Comparison of ENCODE assay signal across 1 cellular context in the genomic region with DNA sequence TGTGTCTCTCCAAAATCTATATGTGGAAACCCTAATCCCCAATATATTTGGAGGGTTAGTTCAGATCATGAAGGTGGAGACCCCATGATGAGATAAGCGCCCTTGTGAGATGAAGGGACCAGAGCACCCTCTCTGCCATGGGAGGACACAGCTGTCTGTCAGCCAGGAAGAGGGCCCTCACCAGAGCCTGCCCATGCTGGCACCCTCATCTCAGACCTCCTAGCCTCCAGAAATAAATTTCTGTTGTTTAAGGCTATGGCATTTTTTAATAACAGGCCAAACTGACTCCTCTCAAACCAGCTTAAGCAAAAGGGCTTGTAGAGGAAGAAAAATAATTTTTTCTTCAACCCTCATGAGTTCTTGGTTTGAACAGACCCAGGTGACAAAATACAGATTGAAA.
TF ChIP-seq lines count a peak whose summit lies in the region.

No MANE protein-coding gene starts in this region.

TF ChIP-seq in GM23338, 12 proteins besides CTCF, POLR2A, EP300 and RAD21:
- TF ChIP-seq ZNF114 (CRISPR knock-in tag; IDR thresholded peaks at IDR 0.05) (no peak), EZH2phosphoT487 (IDR thresholded peaks at IDR 0.05; ENCODE audit: unreplicated experiment) (no peak), POLR2AphosphoS5 (IDR thresholded peaks at IDR 0.05; ENCODE audit: low read depth) (no peak), NANOG (IDR thresholded peaks at IDR 0.05; ENCODE audit: borderline replicate concordance) (no peak), JUNB (IDR thresholded peaks at IDR 0.05; ENCODE audit: unreplicated experiment) (no peak), CREB1 (CRISPR knock-in tag; IDR thresholded peaks at IDR 0.05; ENCODE audit: low read depth) (no peak), EZH2 (IDR thresholded peaks at IDR 0.05; ENCODE audit: low read depth, unreplicated experiment) (no peak), STAT1 (IDR thresholded peaks at IDR 0.05; ENCODE audit: unreplicated experiment) (no peak), ZNF331 (CRISPR knock-in tag; IDR thresholded peaks at IDR 0.05; ENCODE audit: low read depth) (no peak)
- TF ChIP-seq, protein P1, sequence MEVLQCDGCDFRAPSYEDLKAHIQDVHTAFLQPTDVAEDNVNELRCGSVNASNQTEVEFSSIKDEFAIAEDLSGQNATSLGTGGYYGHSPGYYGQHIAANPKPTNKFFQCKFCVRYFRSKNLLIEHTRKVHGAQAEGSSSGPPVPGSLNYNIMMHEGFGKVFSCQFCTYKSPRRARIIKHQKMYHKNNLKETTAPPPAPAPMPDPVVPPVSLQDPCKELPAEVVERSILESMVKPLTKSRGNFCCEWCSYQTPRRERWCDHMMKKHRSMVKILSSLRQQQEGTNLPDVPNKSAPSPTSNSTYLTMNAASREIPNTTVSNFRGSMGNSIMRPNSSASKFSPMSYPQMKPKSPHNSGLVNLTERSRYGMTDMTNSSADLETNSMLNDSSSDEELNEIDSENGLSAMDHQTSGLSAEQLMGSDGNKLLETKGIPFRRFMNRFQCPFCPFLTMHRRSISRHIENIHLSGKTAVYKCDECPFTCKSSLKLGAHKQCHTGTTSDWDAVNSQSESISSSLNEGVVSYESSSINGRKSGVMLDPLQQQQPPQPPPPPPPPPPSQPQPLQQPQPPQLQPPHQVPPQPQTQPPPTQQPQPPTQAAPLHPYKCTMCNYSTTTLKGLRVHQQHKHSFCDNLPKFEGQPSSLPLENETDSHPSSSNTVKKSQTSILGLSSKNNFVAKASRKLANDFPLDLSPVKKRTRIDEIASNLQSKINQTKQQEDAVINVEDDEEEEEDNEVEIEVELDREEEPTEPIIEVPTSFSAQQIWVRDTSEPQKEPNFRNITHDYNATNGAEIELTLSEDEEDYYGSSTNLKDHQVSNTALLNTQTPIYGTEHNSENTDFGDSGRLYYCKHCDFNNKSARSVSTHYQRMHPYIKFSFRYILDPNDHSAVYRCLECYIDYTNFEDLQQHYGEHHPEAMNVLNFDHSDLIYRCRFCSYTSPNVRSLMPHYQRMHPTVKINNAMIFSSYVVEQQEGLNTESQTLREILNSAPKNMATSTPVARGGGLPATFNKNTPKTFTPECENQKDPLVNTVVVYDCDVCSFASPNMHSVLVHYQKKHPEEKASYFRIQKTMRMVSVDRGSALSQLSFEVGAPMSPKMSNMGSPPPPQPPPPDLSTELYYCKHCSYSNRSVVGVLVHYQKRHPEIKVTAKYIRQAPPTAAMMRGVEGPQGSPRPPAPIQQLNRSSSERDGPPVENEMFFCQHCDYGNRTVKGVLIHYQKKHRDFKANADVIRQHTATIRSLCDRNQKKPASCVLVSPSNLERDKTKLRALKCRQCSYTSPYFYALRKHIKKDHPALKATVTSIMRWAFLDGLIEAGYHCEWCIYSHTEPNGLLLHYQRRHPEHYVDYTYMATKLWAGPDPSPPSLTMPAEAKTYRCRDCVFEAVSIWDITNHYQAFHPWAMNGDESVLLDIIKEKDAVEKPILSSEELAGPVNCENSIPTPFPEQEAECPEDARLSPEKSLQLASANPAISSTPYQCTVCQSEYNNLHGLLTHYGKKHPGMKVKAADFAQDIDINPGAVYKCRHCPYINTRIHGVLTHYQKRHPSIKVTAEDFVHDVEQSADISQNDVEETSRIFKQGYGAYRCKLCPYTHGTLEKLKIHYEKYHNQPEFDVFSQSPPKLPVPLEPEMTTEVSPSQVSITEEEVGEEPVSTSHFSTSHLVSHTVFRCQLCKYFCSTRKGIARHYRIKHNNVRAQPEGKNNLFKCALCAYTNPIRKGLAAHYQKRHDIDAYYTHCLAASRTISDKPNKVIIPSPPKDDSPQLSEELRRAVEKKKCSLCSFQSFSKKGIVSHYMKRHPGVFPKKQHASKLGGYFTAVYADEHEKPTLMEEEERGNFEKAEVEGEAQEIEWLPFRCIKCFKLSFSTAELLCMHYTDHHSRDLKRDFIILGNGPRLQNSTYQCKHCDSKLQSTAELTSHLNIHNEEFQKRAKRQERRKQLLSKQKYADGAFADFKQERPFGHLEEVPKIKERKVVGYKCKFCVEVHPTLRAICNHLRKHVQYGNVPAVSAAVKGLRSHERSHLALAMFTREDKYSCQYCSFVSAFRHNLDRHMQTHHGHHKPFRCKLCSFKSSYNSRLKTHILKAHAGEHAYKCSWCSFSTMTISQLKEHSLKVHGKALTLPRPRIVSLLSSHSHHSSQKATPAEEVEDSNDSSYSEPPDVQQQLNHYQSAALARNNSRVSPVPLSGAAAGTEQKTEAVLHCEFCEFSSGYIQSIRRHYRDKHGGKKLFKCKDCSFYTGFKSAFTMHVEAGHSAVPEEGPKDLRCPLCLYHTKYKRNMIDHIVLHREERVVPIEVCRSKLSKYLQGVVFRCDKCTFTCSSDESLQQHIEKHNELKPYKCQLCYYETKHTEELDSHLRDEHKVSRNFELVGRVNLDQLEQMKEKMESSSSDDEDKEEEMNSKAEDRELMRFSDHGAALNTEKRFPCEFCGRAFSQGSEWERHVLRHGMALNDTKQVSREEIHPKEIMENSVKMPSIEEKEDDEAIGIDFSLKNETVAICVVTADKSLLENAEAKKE (CRISPR knock-in tag; IDR thresholded peaks at IDR 0.05): no peak
- TF ChIP-seq, protein P2, sequence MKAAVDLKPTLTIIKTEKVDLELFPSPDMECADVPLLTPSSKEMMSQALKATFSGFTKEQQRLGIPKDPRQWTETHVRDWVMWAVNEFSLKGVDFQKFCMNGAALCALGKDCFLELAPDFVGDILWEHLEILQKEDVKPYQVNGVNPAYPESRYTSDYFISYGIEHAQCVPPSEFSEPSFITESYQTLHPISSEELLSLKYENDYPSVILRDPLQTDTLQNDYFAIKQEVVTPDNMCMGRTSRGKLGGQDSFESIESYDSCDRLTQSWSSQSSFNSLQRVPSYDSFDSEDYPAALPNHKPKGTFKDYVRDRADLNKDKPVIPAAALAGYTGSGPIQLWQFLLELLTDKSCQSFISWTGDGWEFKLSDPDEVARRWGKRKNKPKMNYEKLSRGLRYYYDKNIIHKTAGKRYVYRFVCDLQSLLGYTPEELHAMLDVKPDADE (IDR thresholded peaks at IDR 0.05): no peak
- TF ChIP-seq, protein P3, sequence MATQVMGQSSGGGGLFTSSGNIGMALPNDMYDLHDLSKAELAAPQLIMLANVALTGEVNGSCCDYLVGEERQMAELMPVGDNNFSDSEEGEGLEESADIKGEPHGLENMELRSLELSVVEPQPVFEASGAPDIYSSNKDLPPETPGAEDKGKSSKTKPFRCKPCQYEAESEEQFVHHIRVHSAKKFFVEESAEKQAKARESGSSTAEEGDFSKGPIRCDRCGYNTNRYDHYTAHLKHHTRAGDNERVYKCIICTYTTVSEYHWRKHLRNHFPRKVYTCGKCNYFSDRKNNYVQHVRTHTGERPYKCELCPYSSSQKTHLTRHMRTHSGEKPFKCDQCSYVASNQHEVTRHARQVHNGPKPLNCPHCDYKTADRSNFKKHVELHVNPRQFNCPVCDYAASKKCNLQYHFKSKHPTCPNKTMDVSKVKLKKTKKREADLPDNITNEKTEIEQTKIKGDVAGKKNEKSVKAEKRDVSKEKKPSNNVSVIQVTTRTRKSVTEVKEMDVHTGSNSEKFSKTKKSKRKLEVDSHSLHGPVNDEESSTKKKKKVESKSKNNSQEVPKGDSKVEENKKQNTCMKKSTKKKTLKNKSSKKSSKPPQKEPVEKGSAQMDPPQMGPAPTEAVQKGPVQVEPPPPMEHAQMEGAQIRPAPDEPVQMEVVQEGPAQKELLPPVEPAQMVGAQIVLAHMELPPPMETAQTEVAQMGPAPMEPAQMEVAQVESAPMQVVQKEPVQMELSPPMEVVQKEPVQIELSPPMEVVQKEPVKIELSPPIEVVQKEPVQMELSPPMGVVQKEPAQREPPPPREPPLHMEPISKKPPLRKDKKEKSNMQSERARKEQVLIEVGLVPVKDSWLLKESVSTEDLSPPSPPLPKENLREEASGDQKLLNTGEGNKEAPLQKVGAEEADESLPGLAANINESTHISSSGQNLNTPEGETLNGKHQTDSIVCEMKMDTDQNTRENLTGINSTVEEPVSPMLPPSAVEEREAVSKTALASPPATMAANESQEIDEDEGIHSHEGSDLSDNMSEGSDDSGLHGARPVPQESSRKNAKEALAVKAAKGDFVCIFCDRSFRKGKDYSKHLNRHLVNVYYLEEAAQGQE (IDR thresholded peaks at IDR 0.05; ENCODE audit: unreplicated experiment): no peak
